Comparison of ENCODE assay signal across 8 cellular contexts in genomic region chr3:66195347-66195783, GRCh38. TPM values are rescaled to one million over a fixed set of nuclear protein-coding genes. Genes with fewer than 3 reads are reported as not detected.
A peak's percentile ranks its signal among the peaks of the same experiment; 100 is the strongest.
DNase-seq lines count a peak whose midpoint lies in the region; ATAC-seq and TF ChIP-seq lines count a peak whose summit lies in the region.

No MANE protein-coding gene starts in this region.

- TF ChIP-seq CTCF in cardiac muscle cell (IDR thresholded peaks at IDR 0.05; ENCODE audit: low read depth, low read length) = peak; percentile 24

- H3K9me3 ChIP-seq in cardiac muscle cell (ENCODE audit: low read depth) = no peaks in the 10 kb centered on the region

- H3K4me3 ChIP-seq in cardiac muscle cell = no peak overlapping the region

- intact Hi-C loops in activated naive CD4-positive, alpha-beta T cell treated with anti-CD3 and anti-CD28 coated beads for 36 hours (cut with micrococcal nuclease) = no loop called here
- intact Hi-C loops in posterior vena cava (cut with DNase I) = no loop called here

- ATAC-seq in HG02870 (IDR thresholded peaks at IDR 0.05; ENCODE audit: unreplicated experiment) = no peak
- no peak for ATAC-seq in HG02623 (IDR thresholded peaks at IDR 0.05; ENCODE audit: unreplicated experiment)

- no peaks in the 10 kb centered on the region for H3K36me3 ChIP-seq in cardiac muscle cell

- H3K4me3 Mint-ChIP-seq in activated naive CD4-positive, alpha-beta T cell treated with anti-CD3 and anti-CD28 coated beads for 36 hours = no peak overlapping the region
- H3K4me3 Mint-ChIP-seq in activated naive CD4-positive, alpha-beta T cell treated with anti-CD3 and anti-CD28 coated beads, Interleukin-2, amount 10 ng/mL, durations not matched to agents 7 days and 5 days = no peak overlapping the region

- H3K4me1 Mint-ChIP-seq in activated naive CD4-positive, alpha-beta T cell treated with anti-CD3 and anti-CD28 coated beads for 36 hours (ENCODE audit: low read depth) = peaks cover 3% of the 10 kb centered on the region
- H3K4me1 Mint-ChIP-seq in activated naive CD4-positive, alpha-beta T cell treated with anti-CD3 and anti-CD28 coated beads, Interleukin-2, amount 10 ng/mL, durations not matched to agents 7 days and 5 days = no peaks in the 10 kb centered on the region

- peak overlapping the region; percentile 81 for H3K27ac ChIP-seq in cardiac muscle cell

- no peaks in the 10 kb centered on the region for H3K36me3 Mint-ChIP-seq in activated naive CD4-positive, alpha-beta T cell treated with anti-CD3 and anti-CD28 coated beads for 36 hours (ENCODE audit: low read depth)
- no peaks in the 10 kb centered on the region for H3K36me3 Mint-ChIP-seq in activated naive CD4-positive, alpha-beta T cell treated with anti-CD3 and anti-CD28 coated beads, Interleukin-2, amount 10 ng/mL, durations not matched to agents 7 days and 5 days

- H3K27ac Mint-ChIP-seq in activated naive CD4-positive, alpha-beta T cell treated with anti-CD3 and anti-CD28 coated beads for 36 hours = no peak overlapping the region
- no peak overlapping the region for H3K27ac Mint-ChIP-seq in activated naive CD4-positive, alpha-beta T cell treated with anti-CD3 and anti-CD28 coated beads, Interleukin-2, amount 10 ng/mL, durations not matched to agents 7 days and 5 days

- H3K9me3 Mint-ChIP-seq in activated naive CD4-positive, alpha-beta T cell treated with anti-CD3 and anti-CD28 coated beads for 36 hours = no peaks in the 10 kb centered on the region
- no peaks in the 10 kb centered on the region for H3K9me3 Mint-ChIP-seq in activated naive CD4-positive, alpha-beta T cell treated with anti-CD3 and anti-CD28 coated beads, Interleukin-2, amount 10 ng/mL, durations not matched to agents 7 days and 5 days

- CTCF ChIA-PET in activated naive CD4-positive, alpha-beta T cell treated with anti-CD3 and anti-CD28 coated beads for 36 hours (lab: Charles Lee) = no interaction called here
- CTCF ChIA-PET in activated naive CD4-positive, alpha-beta T cell treated with anti-CD3 and anti-CD28 coated beads, Interleukin-2, amount 10 ng/mL, durations not matched to agents 7 days and 5 days (lab: Charles Lee) = no interaction called here

- H3K4me1 ChIP-seq in cardiac muscle cell (ENCODE audit: low read depth) = peaks cover 12% of the 10 kb centered on the region

- DNase-seq in activated naive CD4-positive, alpha-beta T cell treated with anti-CD3 and anti-CD28 coated beads for 36 hours = peak; percentile 38
- DNase-seq in activated naive CD4-positive, alpha-beta T cell treated with anti-CD3 and anti-CD28 coated beads, Interleukin-2, amount 10 ng/mL, durations not matched to agents 7 days and 5 days = no peak
- peak; percentile 60 for DNase-seq in activated CD8-positive, alpha-beta memory T cell treated with anti-CD3 and anti-CD28 coated beads, Interleukin-2, amount 50 U/mL, for 48 hours
- peak; percentile 26 to 54 for DNase-seq in cardiac muscle cell (ENCODE audit: low read depth in 1 of 2, low spot score in 1 of 2)
- DNase-seq in posterior vena cava (ENCODE audit: low spot score) = peak; percentile 83
- no peak for DNase-seq in NCI-H128 (lab: John Stamatoyannopoulos, UW; ENCODE audit: unreplicated experiment)

- H3K27me3 ChIP-seq in cardiac muscle cell = no peaks in the 10 kb centered on the region

- peaks cover 22% of the 10 kb centered on the region for H3K27me3 Mint-ChIP-seq in activated naive CD4-positive, alpha-beta T cell treated with anti-CD3 and anti-CD28 coated beads for 36 hours (ENCODE audit: low read depth)
- peaks cover 12% of the 10 kb centered on the region for H3K27me3 Mint-ChIP-seq in activated naive CD4-positive, alpha-beta T cell treated with anti-CD3 and anti-CD28 coated beads, Interleukin-2, amount 10 ng/mL, durations not matched to agents 7 days and 5 days

RNA-seq across cellular contexts. Expression of gene SLC25A26, which starts 25.4 kb away (rescaled TPM):
- total RNA-seq in activated naive CD4-positive, alpha-beta T cell treated with anti-CD3 and anti-CD28 coated beads for 36 hours = 10 to 100 TPM; 25.3 to 26.3 TPM
- total RNA-seq in cardiac muscle cell = 22.2 and 27.2 TPM in 2 replicates
- 41.2 and 44.7 TPM in 2 replicates for polyA plus RNA-seq in cardiac muscle cell
- 10 to 100 TPM; 13.0 to 16.4 TPM for total RNA-seq in posterior vena cava

Comparison
In these comparisons a context has a peak if more than half of its experiments do, and no peak if none do; other contexts are left out.
1. DNase-seq: peak in activated naive CD4-positive, alpha-beta T cell treated with anti-CD3 and anti-CD28 coated beads for 36 hours (single experiment), activated CD8-positive, alpha-beta memory T cell treated with anti-CD3 and anti-CD28 coated beads, Interleukin-2, amount 50 U/mL, for 48 hours (single experiment), cardiac muscle cell (2 of 2) and posterior vena cava (single experiment); none in activated naive CD4-positive, alpha-beta T cell treated with anti-CD3 and anti-CD28 coated beads, Interleukin-2, amount 10 ng/mL, durations not matched to agents 7 days and 5 days (single experiment) and NCI-H128 (single experiment).